ENCODE assay signal across 17 cellular contexts in genomic region chr5:124631874-124632550, GRCh38.
DNase-seq lines count a peak whose midpoint lies in the region; ATAC-seq, FAIRE-seq and TF ChIP-seq lines count a peak whose summit lies in the region.
"Had no signal": no experiment of that assay in that cellular context is flagged by ENCODE, and none has a peak within 500 bp of the region (broad histone marks: within the 10 kb centered on the region; RNA-seq: fewer than 3 reads in every experiment).

No MANE protein-coding gene starts in this region.

- H3K4me1 Mint-ChIP-seq in WTC11, result peaks cover 27% of the 10 kb centered on the region
- H3K4me1 Mint-ChIP-seq in activated CD8-positive, alpha-beta T cell treated with anti-CD3 and anti-CD28 coated beads for 36 hours (ENCODE audit: low read depth), result no peaks in the 10 kb centered on the region
- H3K4me1 Mint-ChIP-seq: naive thymus-derived CD4-positive, alpha-beta T cell had no signal

- FAIRE-seq in frontal cortex (lab: Jason Lieb, UNC), result no peak

- H3K79me2 ChIP-seq in mesendoderm (ENCODE audit: control insufficient read depth, insufficient read depth, low read length), result no peaks in the 10 kb centered on the region

- no peak overlapping the region for H3K27ac Mint-ChIP-seq in WTC11
- no peak overlapping the region for H3K27ac Mint-ChIP-seq in activated CD8-positive, alpha-beta T cell treated with anti-CD3 and anti-CD28 coated beads for 36 hours
- H3K27ac Mint-ChIP-seq: naive thymus-derived CD4-positive, alpha-beta T cell had no signal

- H3K36me3 Mint-ChIP-seq in WTC11, result peaks cover 23% of the 10 kb centered on the region
- no peaks in the 10 kb centered on the region for H3K36me3 Mint-ChIP-seq in activated CD8-positive, alpha-beta T cell treated with anti-CD3 and anti-CD28 coated beads for 36 hours (ENCODE audit: low read depth)

- no peak overlapping the region for H2BK120ac ChIP-seq in mesendoderm (ENCODE audit: low read depth, low read length)

- no peak for TF ChIP-seq CTCF in GM12865 (IDR thresholded peaks at IDR 0.05; ENCODE audit: insufficient read depth, low read depth, low read length, missing control alignments)
- no peak for TF ChIP-seq CTCF in HEK293 (tag by site-specific recombination; IDR thresholded peaks at IDR 0.05)
- no peak for TF ChIP-seq CTCF in WTC11 (IDR thresholded peaks at IDR 0.05)
- no peak for TF ChIP-seq CTCF in activated CD8-positive, alpha-beta T cell treated with anti-CD3 and anti-CD28 coated beads for 36 hours (IDR thresholded peaks at IDR 0.05)

- H2AK5ac ChIP-seq in mesendoderm (ENCODE audit: low read length), result no peak overlapping the region

- intact Hi-C loops in activated CD8-positive, alpha-beta T cell treated with anti-CD3 and anti-CD28 coated beads for 36 hours (cut with micrococcal nuclease), result no loop called here

- peaks cover 43% of the 10 kb centered on the region for H3K4me1 ChIP-seq in HEK293 (ENCODE audit: control insufficient read depth, insufficient read depth, low read length)
- H3K4me1 ChIP-seq in mesendoderm (ENCODE audit: control insufficient read depth, low read depth, low read length), result peaks cover 14% of the 10 kb centered on the region
- H3K4me1 ChIP-seq: colonic mucosa had no signal

- H3K36me3 ChIP-seq in HEK293 (ENCODE audit: control insufficient read depth in 2 of 2, insufficient read depth in 1 of 2, low read length in 2 of 2), result peaks cover 0 to 4% of the 10 kb centered on the region in 2 experiments; a peak in 1 of 3 replicates
- no peaks in the 10 kb centered on the region for H3K36me3 ChIP-seq in mesendoderm (ENCODE audit: control insufficient read depth, insufficient read depth, low read length)
- H3K36me3 ChIP-seq: colonic mucosa, gastrocnemius medialis had no signal

- no peak overlapping the region for H3K23ac ChIP-seq in mesendoderm (ENCODE audit: low read length)

- POLR2A ChIA-PET in HEK293 (lab: Yijun Ruan, JAX) (no interaction called here), WTC11 (lab: Charles Lee) (no interaction called here)
- POLR2A ChIA-PET in activated CD8-positive, alpha-beta T cell treated with anti-CD3 and anti-CD28 coated beads for 36 hours (lab: Charles Lee), result no interaction called here

- no peak overlapping the region for H2BK15ac ChIP-seq in mesendoderm (replicated peaks; ENCODE audit: low read depth)

- no CpG with 5 or more reads among the region's 3 CpGs for WGBS in mesendoderm (ENCODE audit: extremely low coverage, insufficient coverage, low lambda C conversion rate)

- H3K9me3 Mint-ChIP-seq in WTC11, result peaks cover 6% of the 10 kb centered on the region; the same call in 1 of the 2 replicates
- no peaks in the 10 kb centered on the region for H3K9me3 Mint-ChIP-seq in activated CD8-positive, alpha-beta T cell treated with anti-CD3 and anti-CD28 coated beads for 36 hours
- H3K9me3 Mint-ChIP-seq: naive thymus-derived CD4-positive, alpha-beta T cell had no signal

- DNase-seq in GM12865 (ENCODE audit: low read depth) (peak; percentile 48), WTC11 (ENCODE audit: low spot score) (no peak), mesendoderm (peak; percentile 72), SKM-1 treated with dmso at 0.1 percent for 144 hours (lab: John Stamatoyannopoulos, UW; ENCODE audit: unreplicated experiment) (no peak), frontal cortex (ENCODE audit: low spot score in 2 of 2) (no peak)
- DNase-seq in activated CD8-positive, alpha-beta T cell treated with anti-CD3 and anti-CD28 coated beads for 36 hours, result no peak
- DNase-seq: amygdala; colonic mucosa; gastrocnemius medialis; GF-D8; naive thymus-derived CD4-positive, alpha-beta T cell; NCI-H1930; SHP77; WERI-Rb-1 had no signal

- no peak overlapping the region for H3K4me3 Mint-ChIP-seq in WTC11
- H3K4me3 Mint-ChIP-seq in activated CD8-positive, alpha-beta T cell treated with anti-CD3 and anti-CD28 coated beads for 36 hours, result no peak overlapping the region
- H3K4me3 Mint-ChIP-seq: naive thymus-derived CD4-positive, alpha-beta T cell had no signal

- CTCF ChIA-PET in HEK293 (lab: Yijun Ruan, JAX), result no interaction called here
- CTCF ChIA-PET in WTC11 (lab: Charles Lee), result no interaction called here
- CTCF ChIA-PET in activated CD8-positive, alpha-beta T cell treated with anti-CD3 and anti-CD28 coated beads for 36 hours (lab: Charles Lee), result no interaction called here

- H4K5ac ChIP-seq in mesendoderm (ENCODE audit: low read length), result no peak overlapping the region

- H3K56ac ChIP-seq in mesendoderm (ENCODE audit: low read length), result no peak overlapping the region

- H4K8ac ChIP-seq in mesendoderm (ENCODE audit: low read depth, low read length), result no peak overlapping the region

- H3K27me3 Mint-ChIP-seq in WTC11 (ENCODE audit: low read depth), result no peaks in the 10 kb centered on the region
- peaks cover 23% of the 10 kb centered on the region for H3K27me3 Mint-ChIP-seq in activated CD8-positive, alpha-beta T cell treated with anti-CD3 and anti-CD28 coated beads for 36 hours

- no peak overlapping the region for H3K4ac ChIP-seq in mesendoderm (ENCODE audit: low read depth, low read length)

- H3K9ac ChIP-seq in mesendoderm (ENCODE audit: low read length), result no peak overlapping the region

- H3K18ac ChIP-seq in mesendoderm (ENCODE audit: low read length), result no peak overlapping the region

- H3K27ac ChIP-seq in HEK293 (ENCODE audit: extremely low read depth, low read depth, low read length), result no peak overlapping the region; the same call in 1 of the 2 replicates
- H3K27ac ChIP-seq in mesendoderm (ENCODE audit: low read depth, low read length), result no peak overlapping the region
- H3K27ac ChIP-seq: colonic mucosa, gastrocnemius medialis, WERI-Rb-1 had no signal

- H3K4me2 ChIP-seq in mesendoderm (ENCODE audit: low read length), result no peak overlapping the region

- no peak overlapping the region for H2BK5ac ChIP-seq in mesendoderm (ENCODE audit: low read length)

- no peak overlapping the region for H3K4me3 ChIP-seq in GM12865 (ENCODE audit: low read depth, low read length)
- H3K4me3 ChIP-seq in HEK293 (ENCODE audit: low read depth, low read length), result no peak overlapping the region
- H3K4me3 ChIP-seq in mesendoderm (ENCODE audit: low read length), result no peak overlapping the region
- H3K4me3 ChIP-seq: colonic mucosa, gastrocnemius medialis, lung had no signal

- ATAC-seq in WTC11 (peak; percentile 77), HG02759 (IDR thresholded peaks at IDR 0.05; ENCODE audit: unreplicated experiment) (no peak)
- ATAC-seq in activated CD8-positive, alpha-beta T cell treated with anti-CD3 and anti-CD28 coated beads for 36 hours, result no peak
- ATAC-seq: gastrocnemius medialis; naive thymus-derived CD4-positive, alpha-beta T cell had no signal

- no peaks in the 10 kb centered on the region for H3K27me3 ChIP-seq in mesendoderm (ENCODE audit: insufficient read depth, low read length, poor library complexity)
- H3K27me3 ChIP-seq: colonic mucosa, gastrocnemius medialis had no signal

- no peaks in the 10 kb centered on the region for H3K9me3 ChIP-seq in HEK293 (ENCODE audit: control insufficient read depth, insufficient read depth, low read depth, low read length)
- H3K9me3 ChIP-seq: colonic mucosa, gastrocnemius medialis had no signal

- H3K79me1 ChIP-seq in mesendoderm (ENCODE audit: low read length), result no peaks in the 10 kb centered on the region

TF ChIP-seq in HEK293, 187 proteins besides CTCF, POLR2A, EP300 and RAD21 (continues in another document):
- TF ChIP-seq GLIS1 (tag by site-specific recombination; IDR thresholded peaks at IDR 0.05) (no peak), ZNF837 (tag by site-specific recombination; IDR thresholded peaks at IDR 0.05) (no peak), ZNF133 (tag by site-specific recombination; IDR thresholded peaks at IDR 0.05) (no peak), ZNF791 (tag by site-specific recombination; IDR thresholded peaks at IDR 0.05) (no peak), ZNF548 (tag by site-specific recombination; IDR thresholded peaks at IDR 0.05) (no peak), ZNF658 (tag by site-specific recombination; IDR thresholded peaks at IDR 0.05) (no peak), FEZF1 (tag by site-specific recombination; IDR thresholded peaks at IDR 0.05) (no peak)

TF ChIP-seq in WTC11, 78 proteins besides CTCF, POLR2A, EP300 and RAD21 (continues in another document):
- no peak for TF ChIP-seq ZNF396 (CRISPR knock-in tag; IDR thresholded peaks at IDR 0.05; ENCODE audit: borderline replicate concordance)
- no peak for TF ChIP-seq NR3C1 (CRISPR knock-in tag; conservative IDR thresholded peaks at IDR 0.05; ENCODE audit: low read depth)
- no peak for TF ChIP-seq GABPB1 (CRISPR knock-in tag; IDR thresholded peaks at IDR 0.05)
- TF ChIP-seq NFATC4 (CRISPR knock-in tag; IDR thresholded peaks at IDR 0.05), result no peak
- no peak for TF ChIP-seq ERG (CRISPR knock-in tag; IDR thresholded peaks at IDR 0.05)
- TF ChIP-seq NR1H2 (CRISPR knock-in tag; IDR thresholded peaks at IDR 0.05), result no peak
- TF ChIP-seq ZBTB43 (CRISPR knock-in tag; IDR thresholded peaks at IDR 0.05), result no peak

Comparison
In these comparisons a context has a peak if more than half of its experiments do, and no peak if none do; other contexts are left out.
1. DNase-seq: peak in GM12865 (single experiment) and mesendoderm (single experiment); none in WTC11 (single experiment), activated CD8-positive, alpha-beta T cell treated with anti-CD3 and anti-CD28 coated beads for 36 hours (single experiment), SKM-1 treated with dmso at 0.1 percent for 144 hours (single experiment) and frontal cortex (0 of 2).